ENCODE assay signal across 27 cellular contexts in genomic region chr1:43153443-43153842, GRCh38. TPM values are rescaled to one million over a fixed set of nuclear protein-coding genes. Genes with fewer than 3 reads are reported as not detected.
"Had no signal": no experiment of that assay in that cellular context is flagged by ENCODE, and none has a peak within 500 bp of the region (broad histone marks: within the 10 kb centered on the region; RNA-seq: fewer than 3 reads in every experiment).

No MANE protein-coding gene starts in this region.

- H3K4me3 Mint-ChIP-seq: activated B cell treated with CpG ODN at 0.5 μM for 24 hours; activated CD8-positive, alpha-beta T cell treated with anti-CD3 and anti-CD28 coated beads for 36 hours; activated naive CD4-positive, alpha-beta T cell treated with anti-CD3 and anti-CD28 coated beads, Interleukin-2, amount 10 ng/mL, durations not matched to agents 7 days and 5 days; activated naive CD8-positive, alpha-beta T cell treated with anti-CD3 and anti-CD28 coated beads, Interleukin-2, amount 10 ng/mL, durations not matched to agents 7 days and 5 days; activated T-cell treated with anti-CD3 and anti-CD28 coated beads, Interleukin-2, amount 50 U/mL, for 24 hours; activated T-cell treated with anti-CD3 and anti-CD28 coated beads, Interleukin-2, amount 50 U/mL, for 72 hours; brain; T-helper 17 cell had no signal

- DNase-seq: activated B cell treated with CpG ODN at 0.5 μM for 24 hours; activated CD4-positive, alpha-beta T cell treated with anti-CD3 and anti-CD28 coated beads for 48 hours; activated CD4-positive, alpha-beta T cell treated with anti-CD3 and anti-CD28 coated beads, Interleukin-2, amount 50 U/mL, for 1 hour; activated CD4-positive, alpha-beta T cell treated with anti-CD3 and anti-CD28 coated beads, Interleukin-2, amount 50 U/mL, for 48 hours; activated CD8-positive, alpha-beta memory T cell treated with anti-CD3 and anti-CD28 coated beads for 24 hours; activated CD8-positive, alpha-beta T cell treated with anti-CD3 and anti-CD28 coated beads for 36 hours; activated gamma-delta T cell; activated naive CD4-positive, alpha-beta T cell; activated naive CD4-positive, alpha-beta T cell treated with anti-CD3 and anti-CD28 coated beads, Interleukin-2, amount 10 ng/mL, durations not matched to agents 7 days and 5 days; activated naive CD8-positive, alpha-beta T cell treated with anti-CD3 and anti-CD28 coated beads, Interleukin-2, amount 10 ng/mL, durations not matched to agents 7 days and 5 days; activated T-cell treated with anti-CD3 and anti-CD28 coated beads, Interleukin-2, amount 50 U/mL, for 24 hours; activated T-cell treated with anti-CD3 and anti-CD28 coated beads, Interleukin-2, amount 50 U/mL, for 72 hours; central memory CD4-positive, alpha-beta T cell; cerebellar nuclear complex; colonic mucosa; effector CD8-positive, alpha-beta T cell; gastrocnemius medialis; glutamatergic neuron; heart left ventricle; T-helper 1 cell; T-helper 17 cell had no signal

- H3K36me3 Mint-ChIP-seq: activated naive CD4-positive, alpha-beta T cell treated with anti-CD3 and anti-CD28 coated beads, Interleukin-2, amount 10 ng/mL, durations not matched to agents 7 days and 5 days; activated naive CD8-positive, alpha-beta T cell treated with anti-CD3 and anti-CD28 coated beads, Interleukin-2, amount 10 ng/mL, durations not matched to agents 7 days and 5 days; brain had no signal

- H3K27me3 ChIP-seq: ascending aorta, breast epithelium, cardiac muscle cell, colonic mucosa had no signal

- H3K36me3 ChIP-seq: ascending aorta, breast epithelium, cardiac muscle cell, colonic mucosa, gastrocnemius medialis, heart left ventricle had no signal

- H3K27ac Mint-ChIP-seq: activated B cell treated with CpG ODN at 0.5 μM for 24 hours; activated CD8-positive, alpha-beta T cell treated with anti-CD3 and anti-CD28 coated beads for 36 hours; activated naive CD4-positive, alpha-beta T cell treated with anti-CD3 and anti-CD28 coated beads, Interleukin-2, amount 10 ng/mL, durations not matched to agents 7 days and 5 days; activated naive CD4-positive, alpha-beta T cell treated with anti-CD3 and anti-CD28 coated beads, Interleukin-2, amount 50 U/mL, for 72 hours; activated naive CD8-positive, alpha-beta T cell treated with anti-CD3 and anti-CD28 coated beads, Interleukin-2, amount 10 ng/mL, durations not matched to agents 7 days and 5 days; activated T-cell treated with anti-CD3 and anti-CD28 coated beads, Interleukin-2, amount 50 U/mL, for 24 hours; activated T-cell treated with anti-CD3 and anti-CD28 coated beads, Interleukin-2, amount 50 U/mL, for 72 hours; brain; T-helper 17 cell had no signal

- H3K9me3 Mint-ChIP-seq: activated B cell treated with CpG ODN at 0.5 μM for 24 hours; activated CD8-positive, alpha-beta T cell treated with anti-CD3 and anti-CD28 coated beads for 36 hours; activated naive CD4-positive, alpha-beta T cell treated with anti-CD3 and anti-CD28 coated beads, Interleukin-2, amount 10 ng/mL, durations not matched to agents 7 days and 5 days; activated naive CD4-positive, alpha-beta T cell treated with anti-CD3 and anti-CD28 coated beads, Interleukin-2, amount 50 U/mL, for 72 hours; activated naive CD8-positive, alpha-beta T cell treated with anti-CD3 and anti-CD28 coated beads, Interleukin-2, amount 10 ng/mL, durations not matched to agents 7 days and 5 days; activated T-cell treated with anti-CD3 and anti-CD28 coated beads, Interleukin-2, amount 50 U/mL, for 24 hours; activated T-cell treated with anti-CD3 and anti-CD28 coated beads, Interleukin-2, amount 50 U/mL, for 72 hours; brain had no signal

- ATAC-seq: activated CD4-positive, CD25-positive, alpha-beta regulatory T cell treated with anti-CD3 and anti-CD28 coated beads, Interleukin-2, amount 50 U/mL, for 24 hours; activated CD8-positive, alpha-beta T cell treated with anti-CD3 and anti-CD28 coated beads for 36 hours; activated naive CD4-positive, alpha-beta T cell treated with anti-CD3 and anti-CD28 coated beads, Interleukin-2, amount 50 U/mL, for 72 hours; activated T-cell treated with anti-CD3 and anti-CD28 coated beads, Interleukin-2, amount 50 U/mL, for 72 hours; gastrocnemius medialis; heart left ventricle; T-helper 17 cell had no signal

- H3K9me3 ChIP-seq: ascending aorta, breast epithelium, colonic mucosa, gastrocnemius medialis, heart left ventricle had no signal

- H3K27ac ChIP-seq: ascending aorta, breast epithelium, cardiac muscle cell, colonic mucosa, gastrocnemius medialis, heart left ventricle had no signal

- H3K4me1 ChIP-seq: ascending aorta, breast epithelium, colonic mucosa, gastrocnemius medialis had no signal

- H3K4me3 ChIP-seq: ascending aorta, breast epithelium, cardiac muscle cell, colonic mucosa, gastrocnemius medialis, heart left ventricle had no signal

RNA-seq across cellular contexts. Expression of gene CFAP57, which starts 18.7 kb away (rescaled TPM):
- total RNA-seq: activated B cell treated with CpG ODN at 0.5 μM for 24 hours; activated naive CD8-positive, alpha-beta T cell treated with anti-CD3 and anti-CD28 coated beads, Interleukin-2, amount 10 ng/mL, durations not matched to agents 7 days and 5 days; ascending aorta; cardiac muscle cell; T-helper 17 cell had no signal
